In genomic region chr19:49430678-49431329, GRCh38 we compare ENCODE assay signal across 11 cellular contexts. TPM values are rescaled to one million over a fixed set of nuclear protein-coding genes. Genes with fewer than 3 reads are reported as not detected.
DNase-seq lines count a peak whose midpoint lies in the region; ATAC-seq, FAIRE-seq and TF ChIP-seq lines count a peak whose summit lies in the region.
"Had no signal": no experiment of that assay in that cellular context is flagged by ENCODE, and none has a peak within 500 bp of the region (broad histone marks: within the 10 kb centered on the region; RNA-seq: fewer than 3 reads in every experiment).

No MANE protein-coding gene starts in this region.

- no peaks in the 10 kb centered on the region for H3K79me2 ChIP-seq in endothelial cell of umbilical vein (ENCODE audit: control insufficient read depth, insufficient read depth, low read length)

- no peaks in the 10 kb centered on the region for H3K36me3 ChIP-seq in endothelial cell of umbilical vein (ENCODE audit: control insufficient read depth in 2 of 2, extremely low read depth in 1 of 2, insufficient read depth in 2 of 2, low read length in 2 of 2)
- H3K36me3 ChIP-seq in gastrocnemius medialis, result no peaks in the 10 kb centered on the region

- peaks cover 71 to 77% of the 10 kb centered on the region in 2 experiments for H3K27me3 ChIP-seq in endothelial cell of umbilical vein (ENCODE audit: control insufficient read depth in 2 of 2, insufficient read depth in 2 of 2, low read length in 2 of 2)
- H3K27me3 ChIP-seq in gastrocnemius medialis, result peaks cover 92 to 94% (median 93%) of the 10 kb centered on the region in 3 donors

- in situ Hi-C loops in gastrocnemius medialis (cut with MboI; ENCODE audit: low sequenced_read_pairs in 4 of 4), result no loop called here

- H3K9me3 ChIP-seq in endothelial cell of umbilical vein (replicated peaks; ENCODE audit: control insufficient read depth, insufficient read depth, low read length) (no peaks in the 10 kb centered on the region), gastrocnemius medialis (no peaks in the 10 kb centered on the region)

- ATAC-seq in GM21381 (IDR thresholded peaks at IDR 0.05; ENCODE audit: unreplicated experiment), result no peak
- no peak for ATAC-seq in gastrocnemius medialis
- no peak for ATAC-seq in HG02623 (IDR thresholded peaks at IDR 0.05; ENCODE audit: unreplicated experiment)

- DNase-seq in stimulated activated CD4-positive, alpha-beta T cell treated with anti-CD3 and anti-CD28 coated beads, Interleukin-15, amount 100 ng/mL, for 24 hours, result peak; percentile 61
- no peak for DNase-seq in stimulated activated CD4-positive, alpha-beta T cell treated with anti-CD3 and anti-CD28 coated beads, Interleukin-12 subunit alpha, Interleukin-12 subunit beta, amount 100 ng/mL, for 4 hours
- DNase-seq in NCI-H69 (lab: John Stamatoyannopoulos, UW), result peak; percentile 48
- no peak for DNase-seq in endothelial cell of umbilical vein (ENCODE audit: low read depth, low spot score)
- no peak for DNase-seq in germinal center (ENCODE audit: low spot score)
- no peak for DNase-seq in gastrocnemius medialis

- H3K27ac ChIP-seq in endothelial cell of umbilical vein (ENCODE audit: insufficient read depth, low read depth, low read length), result no peak overlapping the region
- no peak overlapping the region for H3K27ac ChIP-seq in gastrocnemius medialis

- dilution Hi-C loops in endothelial cell of umbilical vein (cut with MboI; ENCODE audit: extremely low pct_ligation_motif_present, low sequenced_read_pairs), result no loop called here

- H3K4me2 ChIP-seq in endothelial cell of umbilical vein (ENCODE audit: insufficient read depth, low read length), result no peak overlapping the region

- TF ChIP-seq POLR2A in endothelial cell of umbilical vein (IDR thresholded peaks at IDR 0.05; ENCODE audit: low read depth, low read length) (no peak), gastrocnemius medialis (IDR thresholded peaks at IDR 0.05) (no peak)

- H2AFZ ChIP-seq in endothelial cell of umbilical vein (ENCODE audit: low read depth, low read length), result no peak overlapping the region

- H3K4me1 ChIP-seq in endothelial cell of umbilical vein (ENCODE audit: control insufficient read depth, extremely low read depth, insufficient read depth, low read length) (no peaks in the 10 kb centered on the region), gastrocnemius medialis (peaks cover 0 to 8% of the 10 kb centered on the region in 2 donors)

- POLR2A ChIA-PET in endothelial cell of umbilical vein (lab: Charles Lee), result no interaction called here

- no peak overlapping the region for H3K4me3 ChIP-seq in endothelial cell of umbilical vein (replicated peaks in 1 of 3; ENCODE audit: insufficient read depth in 1 of 3, low read depth in 1 of 3, low read length in 3 of 3)
- H3K4me3 ChIP-seq in gastrocnemius medialis, result no peak overlapping the region

- CTCF ChIA-PET in endothelial cell of umbilical vein (lab: Charles Lee), result no interaction called here

- no peak overlapping the region for H3K9ac ChIP-seq in endothelial cell of umbilical vein (replicated peaks; ENCODE audit: extremely low read depth, insufficient read depth, low read length)

- BruUV-seq in endothelial cell of umbilical vein (replicated peaks; lab: Mats Ljungman, UMichigan), result no TSS peak

- TF ChIP-seq CTCF in endothelial cell of umbilical vein (IDR thresholded peaks at IDR 0.05; ENCODE audit: extremely low read depth in 1 of 2, insufficient read depth in 1 of 2, low read depth in 1 of 2, low read length in 2 of 2), result peak; percentile 17 to 27
- no peak for TF ChIP-seq CTCF in gastrocnemius medialis (IDR thresholded peaks at IDR 0.05 in 4 of 5, conservative IDR thresholded peaks at IDR 0.05 in 1 of 5)

- intact Hi-C loops in endothelial cell of umbilical vein (cut with micrococcal nuclease) (no loop called here), gastrocnemius medialis (cut with DNase I; ENCODE audit: low total_unique reads) (no loop called here)

- no peaks in the 10 kb centered on the region for H4K20me1 ChIP-seq in endothelial cell of umbilical vein (replicated peaks; ENCODE audit: control insufficient read depth, extremely low read depth, insufficient read depth, low read length)

- no peak for FAIRE-seq in endothelial cell of umbilical vein (lab: Jason Lieb, UNC)

- H3K9me1 ChIP-seq in endothelial cell of umbilical vein (replicated peaks; ENCODE audit: control insufficient read depth, extremely low read depth, insufficient read depth, low read length), result no peaks in the 10 kb centered on the region

TF ChIP-seq in endothelial cell of umbilical vein, 7 proteins besides CTCF, POLR2A, EP300 and RAD21:
- TF ChIP-seq MYC (IDR thresholded peaks at IDR 0.05; ENCODE audit: low read depth, low read length), result no peak
- peak; percentile 68 for TF ChIP-seq MAX (IDR thresholded peaks at IDR 0.05; ENCODE audit: insufficient read depth, insufficient read length)

RNA-seq across cellular contexts. Expression of gene GFY, which starts 5.6 kb away (rescaled TPM):
- total RNA-seq in endothelial cell of umbilical vein (not detected in 2 replicates), gastrocnemius medialis (not detected)
- polyA plus RNA-seq in endothelial cell of umbilical vein, result not detected in 2 replicates
- not detected in 2 replicates for polyA plus RNA-seq in endothelial cell of umbilical vein (2011; cell fraction: cytosol; rRNA removed)
- polyA plus RNA-seq in endothelial cell of umbilical vein (2011; cell fraction: nucleus; rRNA removed), result not detected in 2 replicates
- polyA plus RNA-seq in endothelial cell of umbilical vein (2012), result not detected in 2 replicates
- polyA minus RNA-seq in endothelial cell of umbilical vein, result not detected in 2 replicates
- polyA minus RNA-seq in endothelial cell of umbilical vein (2011; cell fraction: cytosol; rRNA and poly(A)+ RNA removed), result not detected
- not detected in 2 replicates for polyA minus RNA-seq in endothelial cell of umbilical vein (2011; cell fraction: nucleus; rRNA and poly(A)+ RNA removed)
- total RNA-seq: activated CD8-positive, alpha-beta memory T cell treated with anti-CD3 and anti-CD28 coated beads for 36 hours; dermis microvascular lymphatic vessel endothelial cell; ureter had no signal

RNA-seq across cellular contexts. Expression of gene PTH2, which starts 7.6 kb away (rescaled TPM):
- not detected in 2 replicates for total RNA-seq in endothelial cell of umbilical vein
- polyA plus RNA-seq in endothelial cell of umbilical vein, result not detected in 2 replicates
- polyA plus RNA-seq in endothelial cell of umbilical vein (2011; cell fraction: cytosol; rRNA removed), result not detected in 2 replicates
- polyA plus RNA-seq in endothelial cell of umbilical vein (2011; cell fraction: nucleus; rRNA removed), result not detected in 2 replicates
- polyA plus RNA-seq in endothelial cell of umbilical vein (2012), result not detected in 2 replicates
- not detected in 2 replicates for polyA minus RNA-seq in endothelial cell of umbilical vein
- polyA minus RNA-seq in endothelial cell of umbilical vein (2011; cell fraction: cytosol; rRNA and poly(A)+ RNA removed), result not detected
- polyA minus RNA-seq in endothelial cell of umbilical vein (2011; cell fraction: nucleus; rRNA and poly(A)+ RNA removed), result not detected in 2 replicates
- total RNA-seq in gastrocnemius medialis, result not detected
- total RNA-seq: activated CD8-positive, alpha-beta memory T cell treated with anti-CD3 and anti-CD28 coated beads for 36 hours; dermis microvascular lymphatic vessel endothelial cell; ureter had no signal

RNA-seq across cellular contexts. Expression of gene SLC17A7, which starts 10.5 kb away (rescaled TPM):
- total RNA-seq in endothelial cell of umbilical vein, result 0.13 and 0.25 TPM in 2 replicates
- 0.06 and 0.07 TPM in 2 replicates for polyA plus RNA-seq in endothelial cell of umbilical vein
- 0.04 TPM in 1 of 2 replicates, not detected in the other for polyA plus RNA-seq in endothelial cell of umbilical vein (2011; cell fraction: cytosol; rRNA removed)
- 0.20 and 0.25 TPM in 2 replicates for polyA plus RNA-seq in endothelial cell of umbilical vein (2011; cell fraction: nucleus; rRNA removed)
- polyA plus RNA-seq in endothelial cell of umbilical vein (2012), result 0.05 and 0.14 TPM in 2 replicates
- 0.08 and 0.22 TPM in 2 replicates for polyA minus RNA-seq in endothelial cell of umbilical vein
- polyA minus RNA-seq in endothelial cell of umbilical vein (2011; cell fraction: cytosol; rRNA and poly(A)+ RNA removed), result not detected
- not detected in 2 replicates for polyA minus RNA-seq in endothelial cell of umbilical vein (2011; cell fraction: nucleus; rRNA and poly(A)+ RNA removed)
- 1 to 10 TPM in 1 of 4 donors, under 1 TPM in 3; 0.24 to 1.6 (median 0.33) TPM for total RNA-seq in gastrocnemius medialis
- total RNA-seq: activated CD8-positive, alpha-beta memory T cell treated with anti-CD3 and anti-CD28 coated beads for 36 hours had no signal

RNA-seq across cellular contexts. Expression of gene PIH1D1, which starts 20.8 kb away (rescaled TPM):
- total RNA-seq in endothelial cell of umbilical vein (84.1 and 86.9 TPM in 2 replicates), gastrocnemius medialis (100 to 1,000 TPM in 1 of 4 donors, 10 to 100 TPM in 3; 41.9 to 107 (median 79.0) TPM)
- polyA plus RNA-seq in endothelial cell of umbilical vein, result 72.6 and 83.2 TPM in 2 replicates
- polyA plus RNA-seq in endothelial cell of umbilical vein (2011; cell fraction: cytosol; rRNA removed), result 74.4 and 86.3 TPM in 2 replicates
- 157 and 167 TPM in 2 replicates for polyA plus RNA-seq in endothelial cell of umbilical vein (2011; cell fraction: nucleus; rRNA removed)
- 70.0 and 77.4 TPM in 2 replicates for polyA plus RNA-seq in endothelial cell of umbilical vein (2012)
- polyA minus RNA-seq in endothelial cell of umbilical vein, result 54.1 and 61.6 TPM in 2 replicates
- 43.3 TPM for polyA minus RNA-seq in endothelial cell of umbilical vein (2011; cell fraction: cytosol; rRNA and poly(A)+ RNA removed)
- polyA minus RNA-seq in endothelial cell of umbilical vein (2011; cell fraction: nucleus; rRNA and poly(A)+ RNA removed), result 25.5 and 29.6 TPM in 2 replicates

RNA-seq across cellular contexts. Expression of gene ALDH16A1, which starts 22.2 kb away (rescaled TPM):
- total RNA-seq in endothelial cell of umbilical vein (27.6 and 38.8 TPM in 2 replicates), gastrocnemius medialis (10 to 100 TPM in 2 of 4 donors, 1 to 10 TPM in 2; 8.0 to 12.6 (median 9.9) TPM)
- polyA plus RNA-seq in endothelial cell of umbilical vein, result 33.2 and 42.3 TPM in 2 replicates
- polyA plus RNA-seq in endothelial cell of umbilical vein (2011; cell fraction: cytosol; rRNA removed), result 17.0 and 22.3 TPM in 2 replicates
- 34.5 and 40.5 TPM in 2 replicates for polyA plus RNA-seq in endothelial cell of umbilical vein (2011; cell fraction: nucleus; rRNA removed)
- polyA plus RNA-seq in endothelial cell of umbilical vein (2012), result 16.3 and 21.0 TPM in 2 replicates
- 12.9 and 21.3 TPM in 2 replicates for polyA minus RNA-seq in endothelial cell of umbilical vein
- 31.6 TPM for polyA minus RNA-seq in endothelial cell of umbilical vein (2011; cell fraction: cytosol; rRNA and poly(A)+ RNA removed)
- polyA minus RNA-seq in endothelial cell of umbilical vein (2011; cell fraction: nucleus; rRNA and poly(A)+ RNA removed), result 7.4 and 18.8 TPM in 2 replicates

Comparison
In these comparisons a context has a peak if more than half of its experiments do, and no peak if none do; other contexts are left out.
1. DNase-seq: peak in stimulated activated CD4-positive, alpha-beta T cell treated with anti-CD3 and anti-CD28 coated beads, Interleukin-15, amount 100 ng/mL, for 24 hours (single experiment) and NCI-H69 (single experiment); none in stimulated activated CD4-positive, alpha-beta T cell treated with anti-CD3 and anti-CD28 coated beads, Interleukin-12 subunit alpha, Interleukin-12 subunit beta, amount 100 ng/mL, for 4 hours (single experiment), endothelial cell of umbilical vein (single experiment), germinal center (single experiment) and gastrocnemius medialis (0 of 2).
2. CTCF ChIP-seq: peak in endothelial cell of umbilical vein (2 of 2); none in gastrocnemius medialis (0 of 5).